15 cellular contexts compared by ENCODE assay signal in genomic region chr11:119433369-119433749, GRCh38. TPM values are rescaled to one million over a fixed set of nuclear protein-coding genes. Genes with fewer than 3 reads are reported as not detected.
DNase-seq lines count a peak whose midpoint lies in the region; ATAC-seq and TF ChIP-seq lines count a peak whose summit lies in the region.
"Had no signal": no experiment of that assay in that cellular context is flagged by ENCODE, and none has a peak within 500 bp of the region (broad histone marks: within the 10 kb centered on the region; RNA-seq: fewer than 3 reads in every experiment).

No MANE protein-coding gene starts in this region.

- no peaks in the 10 kb centered on the region for H3K9me3 ChIP-seq in MG63
- H3K9me3 ChIP-seq in muscle layer of duodenum (ENCODE audit: control insufficient read depth in 1 of 2, low read length in 2 of 2): no peaks in the 10 kb centered on the region
- H3K9me3 ChIP-seq: esophagus muscularis mucosa, transverse colon had no signal

- no peaks in the 10 kb centered on the region for H3K36me3 Mint-ChIP-seq in CD14-positive monocyte

- H3K4me3 ChIP-seq in AG04449 (ENCODE audit: low read depth, low read length): peak overlapping the region; percentile 48
- H3K4me3 ChIP-seq in MG63: no peak overlapping the region
- H3K4me3 ChIP-seq in cardiac fibroblast (replicated peaks in 1 of 2; ENCODE audit: low read depth in 2 of 2, low read length in 2 of 2): no peak overlapping the region
- peak overlapping the region in 1 of 2 donors; percentile 20 for H3K4me3 ChIP-seq in muscle layer of duodenum (ENCODE audit: low read depth in 1 of 2, low read length in 2 of 2)
- H3K4me3 ChIP-seq: transverse colon had no signal

- peaks cover 7 to 19% (median 10%) of the 10 kb centered on the region in 3 donors for H3K27me3 Mint-ChIP-seq in CD14-positive monocyte (ENCODE audit: low read depth in 3 of 3)

- peaks cover 4% of the 10 kb centered on the region; the same call in 1 of the 2 replicates for H3K36me3 ChIP-seq in MG63
- no peaks in the 10 kb centered on the region for H3K36me3 ChIP-seq in muscle layer of duodenum (ENCODE audit: control insufficient read depth in 1 of 2, insufficient read depth in 2 of 2, low read length in 2 of 2)
- H3K36me3 ChIP-seq: esophagus muscularis mucosa, transverse colon had no signal

- peaks cover 2 to 10% (median 8%) of the 10 kb centered on the region in 7 donors for H3K9me3 Mint-ChIP-seq in CD14-positive monocyte
- H3K9me3 Mint-ChIP-seq: activated T-helper 1 cell treated with anti-CD3 and anti-CD28 coated beads, Interleukin-12 subunit alpha, Interleukin-12 subunit beta, Interleukin-2, Interleukin-4 antibody, amounts not matched to agents 30 ng/mL and 10 ng/mL and 1 ng/mL, durations not matched to agents 14 hours and 24 hours and 36 hours had no signal

- POLR2A ChIA-PET in AG04449 (lab: Yijun Ruan, JAX): interaction anchor here (0.9 to 2.4 kb wide), 3 partner anchors 10 to 78 kb away, joined by 3 to 38 read pairs (median 4); partner anchors contain the start of gene THY1

- H3K27ac Mint-ChIP-seq in CD14-positive monocyte: peak overlapping the region in 1 of 7 donors; percentile 11
- H3K27ac Mint-ChIP-seq: activated T-helper 1 cell treated with anti-CD3 and anti-CD28 coated beads, Interleukin-12 subunit alpha, Interleukin-12 subunit beta, Interleukin-2, Interleukin-4 antibody, amounts not matched to agents 30 ng/mL and 10 ng/mL and 1 ng/mL, durations not matched to agents 14 hours and 24 hours and 36 hours; naive thymus-derived CD8-positive, alpha-beta T cell had no signal

- DNase-seq in AG04449 (ENCODE audit: low read depth, low spot score) (no peak), MG63 (peak; percentile 56), cardiac fibroblast (ENCODE audit: low read depth in 2 of 2) (peak; percentile 32 to 36), CD14-positive monocyte (ENCODE audit: low spot score) (no peak)
- DNase-seq: central memory CD4-positive, alpha-beta T cell; naive thymus-derived CD8-positive, alpha-beta T cell; NCI-H524; transverse colon had no signal

- H3K4me1 Mint-ChIP-seq in CD14-positive monocyte: no peaks in the 10 kb centered on the region

- peaks cover 0 to 18% of the 10 kb centered on the region in 2 donors for H3K4me1 ChIP-seq in muscle layer of duodenum (ENCODE audit: control insufficient read depth in 1 of 2, insufficient read depth in 2 of 2, low read length in 2 of 2)
- H3K4me1 ChIP-seq: transverse colon had no signal

- ATAC-seq in HG02642 (IDR thresholded peaks at IDR 0.05; ENCODE audit: poor library complexity, unreplicated experiment) (no peak), HG03175 (IDR thresholded peaks at IDR 0.05; ENCODE audit: unreplicated experiment) (no peak), GM21786 (IDR thresholded peaks at IDR 0.05; ENCODE audit: unreplicated experiment) (no peak)
- ATAC-seq: activated CD4-positive, CD25-positive, alpha-beta regulatory T cell treated with anti-CD3 and anti-CD28 coated beads, Interleukin-2, amount 50 U/mL, for 24 hours; naive thymus-derived CD8-positive, alpha-beta T cell had no signal

- no peak overlapping the region for H3K4me3 Mint-ChIP-seq in CD14-positive monocyte
- H3K4me3 Mint-ChIP-seq: activated T-helper 1 cell treated with anti-CD3 and anti-CD28 coated beads, Interleukin-12 subunit alpha, Interleukin-12 subunit beta, Interleukin-2, Interleukin-4 antibody, amounts not matched to agents 30 ng/mL and 10 ng/mL and 1 ng/mL, durations not matched to agents 14 hours and 24 hours and 36 hours; naive thymus-derived CD8-positive, alpha-beta T cell had no signal

- no peaks in the 10 kb centered on the region for H3K27me3 ChIP-seq in MG63
- no peaks in the 10 kb centered on the region for H3K27me3 ChIP-seq in muscle layer of duodenum (ENCODE audit: low read depth, low read length)
- H3K27me3 ChIP-seq: esophagus muscularis mucosa, transverse colon had no signal

- peak overlapping the region; percentile 28 for H3K27ac ChIP-seq in muscle layer of duodenum (ENCODE audit: low read length)

- no peak for TF ChIP-seq CTCF in AG04449 (IDR thresholded peaks at IDR 0.05; ENCODE audit: insufficient read depth, low read length, missing control alignments)
- TF ChIP-seq CTCF in cardiac fibroblast (IDR thresholded peaks at IDR 0.05; ENCODE audit: low read depth, low read length): no peak
- TF ChIP-seq CTCF in CD14-positive monocyte (IDR thresholded peaks at IDR 0.05): no peak

- intact Hi-C loops in CD14-positive monocyte (cut with micrococcal nuclease): no loop called here

- CTCF ChIA-PET in AG04449 (lab: Yijun Ruan, JAX): interaction anchor here (1.2 to 4.0 kb wide), 8 partner anchors 10 to 676 kb away, joined by 4 to 18 read pairs (median 10); partner anchors contain the start of genes C1QTNF5 and THY1

RNA-seq across cellular contexts. Expression of gene THY1, which starts 10.4 kb away (rescaled TPM):
- 122 and 188 TPM in 2 replicates for total RNA-seq in MG63 (2014; rRNA removed; shearing (Covaris generic); ENCODE audit: low replicate concordance)
- not detected for polyA plus RNA-seq in CD14-positive monocyte
- total RNA-seq: naive thymus-derived CD8-positive, alpha-beta T cell had no signal
- polyA plus RNA-seq: naive thymus-derived CD8-positive, alpha-beta T cell had no signal

RNA-seq across cellular contexts. Expression of gene USP2, which starts 51.9 kb away (rescaled TPM):
- total RNA-seq in MG63 (2014; rRNA removed; shearing (Covaris generic); ENCODE audit: low replicate concordance): 2.1 TPM in 1 of 2 replicates, not detected in the other
- not detected for polyA plus RNA-seq in CD14-positive monocyte

Comparison
In these comparisons a context has a peak if more than half of its experiments do, and no peak if none do; other contexts are left out.
1. DNase-seq: peak in MG63 (single experiment) and cardiac fibroblast (2 of 2); none in AG04449 (single experiment) and CD14-positive monocyte (single experiment).